ENCODE assay signal across 11 cellular contexts in genomic region chr10:115432188-115432819, GRCh38.
DNase-seq lines count a peak whose midpoint lies in the region; FAIRE-seq and TF ChIP-seq lines count a peak whose summit lies in the region.
"Had no signal": no experiment of that assay in that cellular context is flagged by ENCODE, and none has a peak within 500 bp of the region (broad histone marks: within the 10 kb centered on the region; RNA-seq: fewer than 3 reads in every experiment).

No MANE protein-coding gene starts in this region.

- no peaks in the 10 kb centered on the region for H3K9me3 Mint-ChIP-seq in activated T-helper 1 cell treated with anti-CD3 and anti-CD28 coated beads, Interleukin-12 subunit alpha, Interleukin-12 subunit beta, Interleukin-2, Interleukin-4 antibody, amounts not matched to agents 30 ng/mL and 10 ng/mL and 1 ng/mL, durations not matched to agents 14 hours and 24 hours and 36 hours

- no peaks in the 10 kb centered on the region for H3K4me1 Mint-ChIP-seq in activated T-helper 1 cell treated with anti-CD3 and anti-CD28 coated beads, Interleukin-12 subunit alpha, Interleukin-12 subunit beta, Interleukin-2, Interleukin-4 antibody, amounts not matched to agents 30 ng/mL and 10 ng/mL and 1 ng/mL, durations not matched to agents 14 hours and 24 hours and 36 hours (ENCODE audit: low read depth)
- H3K4me1 Mint-ChIP-seq: activated CD4-positive, alpha-beta T cell treated with anti-CD3 and anti-CD28 coated beads for 36 hours had no signal

- no peak overlapping the region for H3K4me3 Mint-ChIP-seq in activated T-helper 1 cell treated with anti-CD3 and anti-CD28 coated beads, Interleukin-12 subunit alpha, Interleukin-12 subunit beta, Interleukin-2, Interleukin-4 antibody, amounts not matched to agents 30 ng/mL and 10 ng/mL and 1 ng/mL, durations not matched to agents 14 hours and 24 hours and 36 hours
- H3K4me3 Mint-ChIP-seq: activated CD4-positive, alpha-beta T cell treated with anti-CD3 and anti-CD28 coated beads for 36 hours had no signal

- no peaks in the 10 kb centered on the region for H3K36me3 Mint-ChIP-seq in activated T-helper 1 cell treated with anti-CD3 and anti-CD28 coated beads, Interleukin-12 subunit alpha, Interleukin-12 subunit beta, Interleukin-2, Interleukin-4 antibody, amounts not matched to agents 30 ng/mL and 10 ng/mL and 1 ng/mL, durations not matched to agents 14 hours and 24 hours and 36 hours (ENCODE audit: low read depth)

- H3K9ac ChIP-seq in SK-N-MC (ENCODE audit: insufficient read length): no peak overlapping the region

- no peak overlapping the region for H3K4me3 ChIP-seq in BJ (ENCODE audit: low read depth, low read length)
- no peak overlapping the region for H3K4me3 ChIP-seq in HEK293 (ENCODE audit: low read depth, low read length)
- H3K4me3 ChIP-seq in SK-N-MC: no peak overlapping the region
- H3K4me3 ChIP-seq: esophagus squamous epithelium had no signal

- H3K9me3 ChIP-seq in HEK293 (ENCODE audit: control insufficient read depth, insufficient read depth, low read depth, low read length) (no peaks in the 10 kb centered on the region), SK-N-MC (ENCODE audit: low read depth, low read length) (no peaks in the 10 kb centered on the region)
- H3K9me3 ChIP-seq: esophagus squamous epithelium had no signal

- POLR2A ChIA-PET in BJ (lab: Charles Lee): no interaction called here
- POLR2A ChIA-PET in HEK293 (lab: Yijun Ruan, JAX): no interaction called here

- CTCF ChIA-PET in BJ (lab: Yijun Ruan, JAX): interaction anchor here (1.4 to 1.8 kb wide), 2 partner anchors 856 to 953 kb away, joined by 3 to 8 read pairs; no protein-coding TSS in a partner anchor
- CTCF ChIA-PET in HEK293 (lab: Yijun Ruan, JAX): interaction anchor here (0.7 to 1.2 kb wide), 5 partner anchors 36 to 957 kb away, joined by 3 to 4 read pairs (median 4); no protein-coding TSS in a partner anchor

- DNase-seq in BJ (ENCODE audit: low read depth): no peak
- DNase-seq in SK-N-MC (ENCODE audit: low read depth, low spot score): peak; percentile 18
- no peak for DNase-seq in T-helper 2 cell
- DNase-seq in activated T-helper 1 cell treated with anti-CD3 and anti-CD28 coated beads, Interleukin-12 subunit alpha, Interleukin-12 subunit beta, Interleukin-2, Interleukin-4 antibody, amounts not matched to agents 30 ng/mL and 10 ng/mL and 1 ng/mL, durations not matched to agents 14 hours and 24 hours and 36 hours (ENCODE audit: low spot score): no peak
- DNase-seq in NCI-H1092 (lab: John Stamatoyannopoulos, UW): no peak
- no peak for DNase-seq in mucosa of gallbladder (ENCODE audit: low spot score)
- DNase-seq: activated CD4-positive, alpha-beta T cell treated with anti-CD3 and anti-CD28 coated beads for 36 hours; esophagus squamous epithelium; stimulated activated CD4-positive, alpha-beta T cell treated with anti-CD3 and anti-CD28 coated beads, Interleukin-12 subunit alpha, Interleukin-12 subunit beta, amount 100 ng/mL, for 4 hours had no signal

- H3K27me3 ChIP-seq in BJ (ENCODE audit: control insufficient read depth, insufficient read depth, low read length): no peaks in the 10 kb centered on the region
- H3K27me3 ChIP-seq: esophagus squamous epithelium had no signal

- FAIRE-seq in islet of Langerhans (lab: Jason Lieb, UNC): peak; percentile 84

- intact Hi-C loops in activated T-helper 1 cell treated with anti-CD3 and anti-CD28 coated beads, Interleukin-12 subunit alpha, Interleukin-12 subunit beta, Interleukin-2, Interleukin-4 antibody, amounts not matched to agents 30 ng/mL and 10 ng/mL and 1 ng/mL, durations not matched to agents 14 hours and 24 hours and 36 hours (cut with micrococcal nuclease): no loop called here

- H3K27me3 Mint-ChIP-seq in activated T-helper 1 cell treated with anti-CD3 and anti-CD28 coated beads, Interleukin-12 subunit alpha, Interleukin-12 subunit beta, Interleukin-2, Interleukin-4 antibody, amounts not matched to agents 30 ng/mL and 10 ng/mL and 1 ng/mL, durations not matched to agents 14 hours and 24 hours and 36 hours (ENCODE audit: insufficient read depth): no peaks in the 10 kb centered on the region
- H3K27me3 Mint-ChIP-seq: activated CD4-positive, alpha-beta T cell treated with anti-CD3 and anti-CD28 coated beads for 36 hours had no signal

- TF ChIP-seq CTCF in BJ (IDR thresholded peaks at IDR 0.05; ENCODE audit: insufficient read depth, low read depth, low read length) (peak; percentile 33), HEK293 (tag by site-specific recombination; IDR thresholded peaks at IDR 0.05) (no peak)

- no peaks in the 10 kb centered on the region for H3K36me3 ChIP-seq in BJ (ENCODE audit: control insufficient read depth, insufficient read depth, low read length)
- no peaks in the 10 kb centered on the region for H3K36me3 ChIP-seq in HEK293 (ENCODE audit: control insufficient read depth in 2 of 2, insufficient read depth in 1 of 2, low read length in 2 of 2)
- no peaks in the 10 kb centered on the region for H3K36me3 ChIP-seq in SK-N-MC (ENCODE audit: insufficient read depth, low read length)
- H3K36me3 ChIP-seq: esophagus squamous epithelium had no signal

- no peak overlapping the region for H3K27ac Mint-ChIP-seq in activated T-helper 1 cell treated with anti-CD3 and anti-CD28 coated beads, Interleukin-12 subunit alpha, Interleukin-12 subunit beta, Interleukin-2, Interleukin-4 antibody, amounts not matched to agents 30 ng/mL and 10 ng/mL and 1 ng/mL, durations not matched to agents 14 hours and 24 hours and 36 hours
- H3K27ac Mint-ChIP-seq: activated CD4-positive, alpha-beta T cell treated with anti-CD3 and anti-CD28 coated beads for 36 hours had no signal

- H3K27ac ChIP-seq in HEK293 (ENCODE audit: extremely low read depth, low read depth, low read length) (no peak overlapping the region), SK-N-MC (no peak overlapping the region)
- H3K27ac ChIP-seq: esophagus squamous epithelium had no signal

- no peaks in the 10 kb centered on the region for H3K4me1 ChIP-seq in HEK293 (ENCODE audit: control insufficient read depth, insufficient read depth, low read length)
- H3K4me1 ChIP-seq: esophagus squamous epithelium had no signal

TF ChIP-seq in HEK293, 187 proteins besides CTCF, POLR2A, EP300 and RAD21:
- no peak for TF ChIP-seq ZBTB26 (tag by site-specific recombination; optimal IDR thresholded peaks at IDR 0.05)
- TF ChIP-seq ZNF16 (tag by site-specific recombination; IDR thresholded peaks at IDR 0.05; ENCODE audit: low read depth): no peak
- no peak for TF ChIP-seq ZEB2 (tag by site-specific recombination; IDR thresholded peaks at IDR 0.05)
- peak; percentile 46 for TF ChIP-seq ZNF654 (tag by site-specific recombination; IDR thresholded peaks at IDR 0.05; ENCODE audit: low read depth)
- TF ChIP-seq ZNF146 (tag by site-specific recombination; IDR thresholded peaks at IDR 0.05): no peak
- no peak for TF ChIP-seq GLI4 (tag by site-specific recombination; IDR thresholded peaks at IDR 0.05)
- no peak for TF ChIP-seq ZNF580 (tag by site-specific recombination; IDR thresholded peaks at IDR 0.05)
